In genomic region chr6:108996208-108996607, GRCh38 we compare ENCODE assay signal across 27 cellular contexts.
"Had no signal": no experiment of that assay in that cellular context is flagged by ENCODE, and none has a peak within 500 bp of the region (broad histone marks: within the 10 kb centered on the region; RNA-seq: fewer than 3 reads in every experiment).

No MANE protein-coding gene starts in this region.

- H3K4me1 ChIP-seq: SJCRH30 had no signal

- H3K36me3 ChIP-seq: breast epithelium, MG63 had no signal

- H3K4me1 Mint-ChIP-seq: activated CD4-positive, alpha-beta T cell treated with anti-CD3 and anti-CD28 coated beads, Interleukin-2, amount 10 ng/mL, durations not matched to agents 24 days and 14 days; activated T-helper 17 cell treated with anti-CD3 and anti-CD28 coated beads, Interleukin-2, amount 50 U/mL, for 72 hours had no signal

- H3K9me3 Mint-ChIP-seq: activated CD4-positive, alpha-beta T cell treated with anti-CD3 and anti-CD28 coated beads, Interleukin-2, amount 10 ng/mL, durations not matched to agents 24 days and 14 days; activated CD8-positive, alpha-beta T cell treated with anti-CD3 and anti-CD28 coated beads for 36 hours; activated naive CD4-positive, alpha-beta T cell treated with anti-CD3 and anti-CD28 coated beads, Interleukin-2, amount 50 U/mL, for 72 hours; activated T-cell treated with anti-CD3 and anti-CD28 coated beads, Interleukin-2, amount 50 U/mL, for 72 hours; activated T-helper 17 cell treated with anti-CD3 and anti-CD28 coated beads, Interleukin-2, amount 50 U/mL, for 72 hours; T-helper 2 cell treated with Interferon-gamma antibody and Interleukin-4, amounts not matched to agents 5 μg/mL and 100 μg/mL, for 36 hours had no signal

- ATAC-seq: activated CD8-positive, alpha-beta T cell treated with anti-CD3 and anti-CD28 coated beads for 36 hours; activated naive CD4-positive, alpha-beta T cell treated with anti-CD3 and anti-CD28 coated beads, Interleukin-2, amount 50 U/mL, for 72 hours; activated T-cell treated with anti-CD3 and anti-CD28 coated beads, Interleukin-2, amount 50 U/mL, for 72 hours; activated T-helper 17 cell treated with anti-CD3 and anti-CD28 coated beads, Interleukin-2, amount 50 U/mL, for 72 hours; body of pancreas; K562 had no signal

- H3K27ac Mint-ChIP-seq: activated CD4-positive, alpha-beta T cell treated with anti-CD3 and anti-CD28 coated beads, Interleukin-2, amount 10 ng/mL, durations not matched to agents 24 days and 14 days; activated CD8-positive, alpha-beta T cell treated with anti-CD3 and anti-CD28 coated beads for 36 hours; activated naive CD4-positive, alpha-beta T cell treated with anti-CD3 and anti-CD28 coated beads, Interleukin-2, amount 50 U/mL, for 72 hours; activated T-cell treated with anti-CD3 and anti-CD28 coated beads, Interleukin-2, amount 50 U/mL, for 72 hours; activated T-helper 17 cell treated with anti-CD3 and anti-CD28 coated beads, Interleukin-2, amount 50 U/mL, for 72 hours; T-helper 2 cell treated with Interferon-gamma antibody and Interleukin-4, amounts not matched to agents 5 μg/mL and 100 μg/mL, for 36 hours had no signal

- H3K4me3 Mint-ChIP-seq: activated CD4-positive, alpha-beta T cell treated with anti-CD3 and anti-CD28 coated beads, Interleukin-2, amount 10 ng/mL, durations not matched to agents 24 days and 14 days; activated CD8-positive, alpha-beta T cell treated with anti-CD3 and anti-CD28 coated beads for 36 hours; activated T-cell treated with anti-CD3 and anti-CD28 coated beads, Interleukin-2, amount 50 U/mL, for 72 hours; activated T-helper 17 cell treated with anti-CD3 and anti-CD28 coated beads, Interleukin-2, amount 50 U/mL, for 72 hours; T-helper 2 cell treated with Interferon-gamma antibody and Interleukin-4, amounts not matched to agents 5 μg/mL and 100 μg/mL, for 36 hours had no signal

- H3K27me3 Mint-ChIP-seq: activated CD4-positive, alpha-beta T cell treated with anti-CD3 and anti-CD28 coated beads, Interleukin-2, amount 10 ng/mL, durations not matched to agents 24 days and 14 days; activated CD8-positive, alpha-beta T cell treated with anti-CD3 and anti-CD28 coated beads for 36 hours; activated T-helper 17 cell treated with anti-CD3 and anti-CD28 coated beads, Interleukin-2, amount 50 U/mL, for 72 hours had no signal

- H3K27me3 ChIP-seq: adrenal gland, body of pancreas, breast epithelium, MG63, SJCRH30 had no signal

- DNase-seq: activated CD4-positive, alpha-beta T cell treated with anti-CD3 and anti-CD28 coated beads, Interleukin-2, amount 10 ng/mL, durations not matched to agents 24 days and 14 days; activated CD4-positive, alpha-beta T cell treated with anti-CD3 and anti-CD28 coated beads, Interleukin-2, amount 50 U/mL, for 4 hours; activated CD8-positive, alpha-beta T cell treated with anti-CD3 and anti-CD28 coated beads for 36 hours; activated effector memory CD4-positive, alpha-beta T cell treated with anti-CD3 and anti-CD28 coated beads, Interleukin-2, amount 50 U/mL, for 16 hours; activated naive CD4-positive, alpha-beta T cell; activated T-cell treated with anti-CD3 and anti-CD28 coated beads, Interleukin-2, amount 50 U/mL, for 1 hour; activated T-cell treated with anti-CD3 and anti-CD28 coated beads, Interleukin-2, amount 50 U/mL, for 72 hours; adrenal gland; body of pancreas; MG63; NCI-H1048; NCI-H1105 treated with DMSO at 0.1 percent for 48 hours; NCI-H1436; NCI-H1694; NCI-H1930; NCI-H2081 treated with DMSO at 0.1 percent for 48 hours; NCI-H345; NCI-H526; NCI-H748 treated with DMSO at 0.1 percent for 48 hours; Right ventricle myocardium superior; SJCRH30 had no signal

- H3K4me3 ChIP-seq: adrenal gland, body of pancreas, breast epithelium, K562, MG63, SJCRH30, SK-N-MC had no signal

- H3K27ac ChIP-seq: adrenal gland, breast epithelium, SJCRH30, SK-N-MC had no signal

- H3K9me3 ChIP-seq: adrenal gland, body of pancreas, breast epithelium, MG63, SJCRH30 had no signal
